In genomic region chr2:99180755-99181647, GRCh38 we compare ENCODE assay signal across 8 cellular contexts. TPM values are rescaled to one million over a fixed set of nuclear protein-coding genes. Genes with fewer than 3 reads are reported as not detected.
DNase-seq lines count a peak whose midpoint lies in the region; ATAC-seq and TF ChIP-seq lines count a peak whose summit lies in the region.

Gene MITD1, minus strand, starts transcription at chr2:99181058. Its CDS starts 77 bp downstream, at chr2:99180981.
Gene MRPL30, plus strand, starts transcription at chr2:99181184. Its CDS starts 5,020 bp downstream, at chr2:99186204.

- H3K4me3 Mint-ChIP-seq in T-helper 2 cell treated with Interferon-gamma antibody and Interleukin-4, amounts not matched to agents 5 μg/mL and 100 μg/mL, for 36 hours, result peak within 1 kb of the TSS; percentile 99

- under 1% methylated on average over 39 of the region's 39 CpGs for WGBS in right cardiac atrium

- peak within 1 kb of the TSS; percentile 96 for H3K27ac Mint-ChIP-seq in T-helper 2 cell treated with Interferon-gamma antibody and Interleukin-4, amounts not matched to agents 5 μg/mL and 100 μg/mL, for 36 hours

- peaks cover 39% of the 10 kb centered on the region for H3K4me1 Mint-ChIP-seq in T-helper 2 cell treated with Interferon-gamma antibody and Interleukin-4, amounts not matched to agents 5 μg/mL and 100 μg/mL, for 36 hours (ENCODE audit: low read depth)

- ATAC-seq in GM18502 (IDR thresholded peaks at IDR 0.05; ENCODE audit: poor library complexity, unreplicated experiment), result peak; percentile 93
- peak; percentile 84 for ATAC-seq in HG02970 (IDR thresholded peaks at IDR 0.05; ENCODE audit: low FRiP score, unreplicated experiment)
- ATAC-seq in right cardiac atrium, result peak; percentile 99

- H3K27me3 ChIP-seq in ascending aorta, result no peaks in the 10 kb centered on the region
- no peaks in the 10 kb centered on the region for H3K27me3 ChIP-seq in right cardiac atrium (ENCODE audit: control insufficient read depth, insufficient read depth)
- H3K27me3 ChIP-seq in uterus, result no peaks in the 10 kb centered on the region

- H3K36me3 ChIP-seq in ascending aorta, result no peaks in the 10 kb centered on the region
- no peaks in the 10 kb centered on the region for H3K36me3 ChIP-seq in uterus

- TF ChIP-seq POLR2A in uterus (IDR thresholded peaks at IDR 0.05), result peak; percentile 42 to 66

- TF ChIP-seq CTCF in ascending aorta (IDR thresholded peaks at IDR 0.05), result no peak
- no peak for TF ChIP-seq CTCF in uterus (IDR thresholded peaks at IDR 0.05)

- H3K27me3 Mint-ChIP-seq in T-helper 2 cell treated with Interferon-gamma antibody and Interleukin-4, amounts not matched to agents 5 μg/mL and 100 μg/mL, for 36 hours (ENCODE audit: low read depth), result no peaks in the 10 kb centered on the region

- H3K27ac ChIP-seq in ascending aorta, result peak within 1 kb of the TSS; percentile 66 to 70
- peak within 1 kb of the TSS; percentile 86 for H3K27ac ChIP-seq in right cardiac atrium (ENCODE audit: low read length)
- peak within 1 kb of the TSS; percentile 63 to 79 for H3K27ac ChIP-seq in uterus

- H3K9me3 ChIP-seq in ascending aorta (no peaks in the 10 kb centered on the region), right cardiac atrium (ENCODE audit: control insufficient read depth, low read length) (no peaks in the 10 kb centered on the region), uterus (no peaks in the 10 kb centered on the region)

- peak; percentile 90 to 91 for DNase-seq in NCI-H1930 (lab: John Stamatoyannopoulos, UW)
- peak; percentile 91 for DNase-seq in T-helper 2 cell treated with Interferon-gamma antibody and Interleukin-4, amounts not matched to agents 5 μg/mL and 100 μg/mL, for 36 hours (ENCODE audit: low spot score)
- DNase-seq in ascending aorta (ENCODE audit: low spot score in 2 of 2), result peak; percentile 72 to 95
- peak; percentile 92 to 95 (median 94) for DNase-seq in right cardiac atrium
- DNase-seq in pulmonary artery endothelial cell (ENCODE audit: low read depth, low spot score), result peak; percentile 87
- DNase-seq in uterus, result peak; percentile 91 to 93

- peaks cover 22% of the 10 kb centered on the region for H3K36me3 Mint-ChIP-seq in T-helper 2 cell treated with Interferon-gamma antibody and Interleukin-4, amounts not matched to agents 5 μg/mL and 100 μg/mL, for 36 hours (ENCODE audit: low read depth)

- H3K4me3 ChIP-seq in ascending aorta, result peak within 1 kb of the TSS; percentile 65 to 89
- peak within 1 kb of the TSS; percentile 99 for H3K4me3 ChIP-seq in right cardiac atrium (ENCODE audit: low read length)
- H3K4me3 ChIP-seq in uterus, result peak within 1 kb of the TSS; percentile 74 to 90

- intact Hi-C loops in ascending aorta (cut with DNase I), result loop anchor here (1.0 to 2.0 kb wide), 4 partner anchors 26 to 310 kb away; partner anchors contain the start of genes C2orf15, LIPT1, REV1 and TSGA10
- intact Hi-C loops in right cardiac atrium (cut with DNase I), result loop anchor here in 2 of 4 donors (10.0 kb wide), 1 partner anchor 154 kb away; the partner anchor contains the start of genes EIF5B (in 2 of the 2) and TXNDC9 (in 2 of the 2)
- intact Hi-C loops in uterus (cut with DNase I; ENCODE audit: low total_unique reads), result loop anchor here (10.0 kb wide), 1 partner anchor 154 kb away; the partner anchor contains the start of genes EIF5B and TXNDC9

- H3K4me1 ChIP-seq in ascending aorta (peaks cover 0 to 20% of the 10 kb centered on the region in 2 donors), right cardiac atrium (ENCODE audit: control insufficient read depth, insufficient read depth, low read length) (peaks cover 4% of the 10 kb centered on the region), uterus (peaks cover 5 to 13% of the 10 kb centered on the region in 2 donors)

- no peaks in the 10 kb centered on the region for H3K9me3 Mint-ChIP-seq in T-helper 2 cell treated with Interferon-gamma antibody and Interleukin-4, amounts not matched to agents 5 μg/mL and 100 μg/mL, for 36 hours

RNA-seq across cellular contexts. Expression of gene MITD1, which starts in this region (rescaled TPM):
- 13.3 TPM for total RNA-seq in ascending aorta
- total RNA-seq in right cardiac atrium, result 10 to 100 TPM; 10.4 to 20.6 (median 12.0) TPM
- polyA plus RNA-seq in right cardiac atrium, result 22.4 TPM
- total RNA-seq in pulmonary artery endothelial cell, result 23.7 and 26.5 TPM in 2 replicates
- 10 to 100 TPM in 3 of 4 donors, 1 to 10 TPM in 1; 6.2 to 41.0 (median 22.7) TPM for total RNA-seq in uterus

RNA-seq across cellular contexts. Expression of gene MRPL30, which starts in this region (rescaled TPM):
- 32.6 TPM for total RNA-seq in ascending aorta
- 10 to 100 TPM; 21.3 to 29.6 (median 27.1) TPM for total RNA-seq in right cardiac atrium
- polyA plus RNA-seq in right cardiac atrium, result 24.2 TPM
- total RNA-seq in pulmonary artery endothelial cell, result 44.5 and 48.9 TPM in 2 replicates
- 10 to 100 TPM; 27.2 to 47.7 (median 28.8) TPM for total RNA-seq in uterus

Comparison
In these comparisons a context has a peak if more than half of its experiments do, and no peak if none do; other contexts are left out.
1. Peak in every context shown above with its lines: DNase-seq, ATAC-seq, H3K4me3 ChIP-seq and H3K27ac ChIP-seq.